In genomic region chr10:113679463-113680171, GRCh38 we compare ENCODE assay signal across 8 cellular contexts. TPM values are rescaled to one million over a fixed set of nuclear protein-coding genes. Genes with fewer than 3 reads are reported as not detected.
DNase-seq lines count a peak whose midpoint lies in the region; ATAC-seq, FAIRE-seq and TF ChIP-seq lines count a peak whose summit lies in the region.

Gene CASP7, plus strand, starts transcription at chr10:113679912. Its CDS starts 17,582 bp downstream, at chr10:113697494.

- H3K27ac ChIP-seq in neutrophil (peak within 1 kb of the TSS; percentile 19), substantia nigra (ENCODE audit: low read depth, low read length, poor library complexity, severe bottlenecking) (peak within 1 kb of the TSS; percentile 88)

- DNase-seq in EH (ENCODE audit: low read depth) = peak; percentile 86
- peak; percentile 71 for DNase-seq in SK-MEL-5 (ENCODE audit: low read depth, low spot score)
- DNase-seq in activated naive CD4-positive, alpha-beta T cell treated with Interleukin-2 at 50 U/mL for 16 hours = peak; percentile 84
- DNase-seq in frontal cortex (ENCODE audit: low spot score in 2 of 2) = peak; percentile 53 to 69
- DNase-seq in substantia nigra (lab: John Stamatoyannopoulos, UW) = peak in 47 of 49 donors; percentile 14 to 79 (median 61)

- H3K27me3 ChIP-seq in neutrophil = peaks cover 17% of the 10 kb centered on the region

- no peak for FAIRE-seq in frontal cortex (lab: Jason Lieb, UNC)

- no peaks in the 10 kb centered on the region for H3K9me3 ChIP-seq in neutrophil

- H3K4me3 ChIP-seq in neutrophil (ENCODE audit: low read depth in 1 of 2, low read length in 1 of 2) = peak within 1 kb of the TSS; percentile 75 to 77

- peak; percentile 66 for ATAC-seq in GM21529 (IDR thresholded peaks at IDR 0.05; ENCODE audit: unreplicated experiment)

- H3K4me1 ChIP-seq in neutrophil (ENCODE audit: control insufficient read depth in 1 of 2, insufficient read depth in 1 of 2, low read depth in 1 of 2, low read length in 1 of 2) = peaks cover 16% of the 10 kb centered on the region in 2 experiments

- H3K4me1 Mint-ChIP-seq in IgD-negative memory B cell = peaks cover 30 to 38% (median 37%) of the 10 kb centered on the region in 3 donors

- in situ Hi-C loops in SK-MEL-5 (cut with HindIII; ENCODE audit: low pct_unique_long_range_greater_than_20kb, low sequenced_read_pairs) = no loop called here

- no peaks in the 10 kb centered on the region for H3K27me3 Mint-ChIP-seq in IgD-negative memory B cell

- peak within 1 kb of the TSS; percentile 66 to 98 (median 90) for H3K27ac Mint-ChIP-seq in IgD-negative memory B cell

- no peak for TF ChIP-seq CTCF in neutrophil (IDR thresholded peaks at IDR 0.05)

- peak within 1 kb of the TSS; percentile 90 to 98 (median 94) for H3K4me3 Mint-ChIP-seq in IgD-negative memory B cell

- peaks cover 8% of the 10 kb centered on the region for H3K36me3 Mint-ChIP-seq in IgD-negative memory B cell

- H3K36me3 ChIP-seq in neutrophil = no peaks in the 10 kb centered on the region

- peaks cover 0 to 8% (median 0%) of the 10 kb centered on the region in 3 donors for H3K9me3 Mint-ChIP-seq in IgD-negative memory B cell

RNA-seq across cellular contexts. Expression of gene CASP7, which starts in this region (rescaled TPM):
- polyA plus RNA-seq in IgD-negative memory B cell = 13.4 TPM
- total RNA-seq in SK-MEL-5 (2014; rRNA removed; shearing (Covaris generic)) = 15.0 and 18.8 TPM in 2 replicates
- 11.2 and 14.3 TPM in 2 replicates for polyA plus RNA-seq in SK-MEL-5 (2015; cell fraction: cytosol; rRNA removed)
- 9.0 and 16.5 TPM in 2 replicates for polyA plus RNA-seq in SK-MEL-5 (2015; cell fraction: nucleus; rRNA removed)
- total RNA-seq in frontal cortex = 2.0 TPM

Comparison
In these comparisons a context has a peak if more than half of its experiments do, and no peak if none do; other contexts are left out.
1. Peak in every context shown above with its lines: DNase-seq, ATAC-seq, H3K4me3 ChIP-seq and H3K27ac ChIP-seq.